11 cellular contexts compared by ENCODE assay signal in the genomic region with DNA sequence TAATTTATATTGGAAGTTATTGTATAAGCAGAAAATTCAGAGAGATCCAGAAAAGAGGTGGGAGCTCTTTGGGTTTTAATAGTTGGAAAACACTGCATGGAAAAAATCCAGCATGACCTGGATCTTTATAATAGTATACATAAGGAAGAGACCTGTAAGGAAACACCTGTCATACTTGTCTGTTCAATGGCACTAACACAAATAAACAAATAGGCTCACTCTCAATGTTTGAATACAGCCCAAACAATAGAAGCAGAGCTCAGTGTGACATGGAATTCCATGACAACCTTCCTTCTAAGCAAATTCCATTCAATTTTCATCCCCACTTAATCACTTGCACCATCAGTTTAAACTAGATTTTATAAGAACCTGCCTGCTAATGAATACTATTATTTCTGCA.
"Had no signal": no experiment of that assay in that cellular context is flagged by ENCODE, and none has a peak within 500 bp of the region (broad histone marks: within the 10 kb centered on the region; RNA-seq: fewer than 3 reads in every experiment).

No MANE protein-coding gene starts in this region.

- DNase-seq: activated CD4-positive, alpha-beta T cell treated with anti-CD3 and anti-CD28 coated beads for 1 hour; activated CD4-positive, alpha-beta T cell treated with anti-CD3 and anti-CD28 coated beads, Interleukin-2, amount 50 U/mL, for 48 hours; activated naive CD4-positive, alpha-beta T cell treated with Interleukin-2 at 50 U/mL for 16 hours; islet precursor cell; mammary epithelial cell; naive B cell; stimulated activated naive CD8-positive, alpha-beta T cell treated with anti-CD3 and anti-CD28 coated beads, Interleukin-15, Interleukin-2, amounts not matched to agents 100 U/mL and 50 U/mL, for 24 hours; transverse colon had no signal

- ATAC-seq: activated T-helper 17 cell treated with anti-CD3 and anti-CD28 coated beads, Interleukin-2, amount 50 U/mL, for 72 hours; left lobe of liver; sciatic nerve; stimulated activated naive CD8-positive, alpha-beta T cell treated with anti-CD3 and anti-CD28 coated beads, Interleukin-15, Interleukin-2, amounts not matched to agents 100 U/mL and 50 U/mL, for 24 hours had no signal
